9 cellular contexts compared by ENCODE assay signal in the genomic region with DNA sequence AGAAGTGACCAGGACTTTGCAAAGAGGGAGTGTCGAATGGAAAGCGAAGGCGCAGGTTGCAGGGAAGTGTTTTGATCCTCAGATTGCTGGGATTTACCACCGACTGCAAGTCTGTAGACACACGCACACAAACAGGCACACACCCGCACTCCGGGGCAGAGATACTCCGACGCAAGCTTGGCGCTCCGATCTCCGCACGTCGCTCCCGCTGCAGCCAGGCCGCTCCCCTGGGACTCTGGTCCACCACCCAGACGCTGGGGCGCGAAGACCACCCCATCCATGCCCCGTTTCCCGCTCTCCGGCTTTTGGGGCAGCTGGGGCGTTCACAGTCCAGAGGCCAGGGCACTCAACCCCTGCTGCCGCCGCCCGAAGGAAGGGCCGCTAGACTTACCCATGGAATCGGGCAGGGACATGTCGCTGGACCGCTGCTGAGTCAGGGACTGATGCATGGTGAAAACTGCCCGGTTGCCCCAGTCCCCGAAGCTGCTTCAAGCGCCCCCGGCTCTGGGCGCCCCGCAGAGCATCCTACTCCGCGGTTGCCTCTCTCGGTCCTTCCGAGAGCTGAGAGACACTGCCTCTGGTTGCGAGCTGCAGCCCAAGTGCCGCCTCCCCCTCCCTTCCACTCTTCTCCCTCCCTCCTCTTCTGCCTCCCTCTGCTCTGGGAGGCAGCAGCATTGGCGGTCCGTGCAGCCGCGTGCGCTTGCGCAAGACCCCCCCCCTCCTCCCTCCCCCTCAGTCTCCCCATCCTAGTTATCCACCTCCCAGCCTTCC. TPM values are rescaled to one million over a fixed set of nuclear protein-coding genes. Genes with fewer than 3 reads are reported as not detected.
DNase-seq lines count a peak whose midpoint lies in the region; ATAC-seq and TF ChIP-seq lines count a peak whose summit lies in the region.
"Had no signal": no experiment of that assay in that cellular context is flagged by ENCODE, and none has a peak within 500 bp of the region (broad histone marks: within the 10 kb centered on the region; RNA-seq: fewer than 3 reads in every experiment).

A gene (minus strand): TSS at position 601 of the 771 bp plus-strand sequence. CDS start 152 bp downstream, at position 449.

- H3K9me3 Mint-ChIP-seq in activated naive CD8-positive, alpha-beta T cell treated with anti-CD3 and anti-CD28 coated beads, Interleukin-2, amount 50 U/mL, for 24 hours: no peaks in the 10 kb centered on the region
- H3K9me3 Mint-ChIP-seq in stimulated activated effector memory CD8-positive, alpha-beta T cell treated with anti-CD3 and anti-CD28 coated beads, Interleukin-12 subunit alpha, Interleukin-12 subunit beta, amount 100 ng/mL, for 72 hours: no peaks in the 10 kb centered on the region

- no peak within 1 kb of the TSS for H3K27ac Mint-ChIP-seq in activated naive CD8-positive, alpha-beta T cell treated with anti-CD3 and anti-CD28 coated beads, Interleukin-2, amount 50 U/mL, for 24 hours
- no peak within 1 kb of the TSS for H3K27ac Mint-ChIP-seq in stimulated activated effector memory CD8-positive, alpha-beta T cell treated with anti-CD3 and anti-CD28 coated beads, Interleukin-12 subunit alpha, Interleukin-12 subunit beta, amount 100 ng/mL, for 72 hours

- peak within 1 kb of the TSS; percentile 63 for H3K4me2 ChIP-seq in KMS-11

- no peaks in the 10 kb centered on the region for H3K79me2 ChIP-seq in KMS-11 (ENCODE audit: insufficient read depth, low read depth)

- H3K27me3 Mint-ChIP-seq in activated naive CD8-positive, alpha-beta T cell treated with anti-CD3 and anti-CD28 coated beads, Interleukin-2, amount 50 U/mL, for 24 hours: peaks cover 22% of the 10 kb centered on the region

- H3K27me3 ChIP-seq in KMS-11 (ENCODE audit: insufficient read depth, low read depth): no peaks in the 10 kb centered on the region

- no peak within 1 kb of the TSS; the same call in 1 of the 2 replicates for H3K9ac ChIP-seq in KMS-11

- no peak for TF ChIP-seq CTCF in KMS-11 (conservative IDR thresholded peaks at IDR 0.05; ENCODE audit: low read depth, low read length)

- no peaks in the 10 kb centered on the region for H4K20me1 ChIP-seq in KMS-11 (ENCODE audit: insufficient read depth)

- no peaks in the 10 kb centered on the region for H3K36me3 ChIP-seq in KMS-11 (ENCODE audit: insufficient read depth)

- in situ Hi-C loops in Caki2 (cut with HindIII; ENCODE audit: low pct_unique_long_range_greater_than_20kb, low sequenced_read_pairs): no loop called here

- H3K4me3 Mint-ChIP-seq in activated naive CD8-positive, alpha-beta T cell treated with anti-CD3 and anti-CD28 coated beads, Interleukin-2, amount 50 U/mL, for 24 hours: peak within 1 kb of the TSS; percentile 83
- H3K4me3 Mint-ChIP-seq in stimulated activated effector memory CD8-positive, alpha-beta T cell treated with anti-CD3 and anti-CD28 coated beads, Interleukin-12 subunit alpha, Interleukin-12 subunit beta, amount 100 ng/mL, for 72 hours: peak within 1 kb of the TSS; percentile 86

- no peaks in the 10 kb centered on the region for H3K9me3 ChIP-seq in iPS-18c (ENCODE audit: control insufficient read depth, insufficient read depth, low read length)

- no peaks in the 10 kb centered on the region for H3K36me3 Mint-ChIP-seq in activated naive CD8-positive, alpha-beta T cell treated with anti-CD3 and anti-CD28 coated beads, Interleukin-2, amount 50 U/mL, for 24 hours (ENCODE audit: low read depth)
- H3K36me3 Mint-ChIP-seq in stimulated activated effector memory CD8-positive, alpha-beta T cell treated with anti-CD3 and anti-CD28 coated beads, Interleukin-12 subunit alpha, Interleukin-12 subunit beta, amount 100 ng/mL, for 72 hours: peaks cover 7% of the 10 kb centered on the region

- DNase-seq in Caki2 (ENCODE audit: low read depth): peak; percentile 33
- no peak for DNase-seq in activated naive CD8-positive, alpha-beta T cell treated with anti-CD3 and anti-CD28 coated beads, Interleukin-2, amount 50 U/mL, for 24 hours
- peak in 1 of 2 donors; percentile 47 for DNase-seq in stimulated activated effector memory CD8-positive, alpha-beta T cell treated with anti-CD3 and anti-CD28 coated beads, Interleukin-12 subunit alpha, Interleukin-12 subunit beta, amount 100 ng/mL, for 72 hours (ENCODE audit: low spot score in 2 of 2)

- no peak within 1 kb of the TSS for H3K27ac ChIP-seq in KMS-11

- H3K4me1 ChIP-seq in KMS-11 (ENCODE audit: low read depth, poor library complexity, severe bottlenecking): peaks cover 21% of the 10 kb centered on the region

- H3K4me3 ChIP-seq in KMS-11 (IDR thresholded peaks at IDR 0.05; ENCODE audit: insufficient read depth, low read depth, low read length) (no peak within 1 kb of the TSS), iPS-18c (ENCODE audit: insufficient read depth, low read depth, low read length) (peak within 1 kb of the TSS; percentile 47)

- ATAC-seq in activated naive CD8-positive, alpha-beta T cell treated with anti-CD3 and anti-CD28 coated beads, Interleukin-2, amount 50 U/mL, for 24 hours: no peak
- ATAC-seq in stimulated activated effector memory CD8-positive, alpha-beta T cell treated with anti-CD3 and anti-CD28 coated beads, Interleukin-12 subunit alpha, Interleukin-12 subunit beta, amount 100 ng/mL, for 72 hours: no peak
- ATAC-seq in HG03159 (IDR thresholded peaks at IDR 0.05; ENCODE audit: unreplicated experiment) (no peak), GM21447 (IDR thresholded peaks at IDR 0.05; ENCODE audit: unreplicated experiment) (no peak), HG03571 (IDR thresholded peaks at IDR 0.05; ENCODE audit: unreplicated experiment) (no peak)

- H3K4me1 Mint-ChIP-seq in activated naive CD8-positive, alpha-beta T cell treated with anti-CD3 and anti-CD28 coated beads, Interleukin-2, amount 50 U/mL, for 24 hours: peaks cover 19% of the 10 kb centered on the region
- peaks cover 26% of the 10 kb centered on the region for H3K4me1 Mint-ChIP-seq in stimulated activated effector memory CD8-positive, alpha-beta T cell treated with anti-CD3 and anti-CD28 coated beads, Interleukin-12 subunit alpha, Interleukin-12 subunit beta, amount 100 ng/mL, for 72 hours

- peak within 1 kb of the TSS; percentile 85 for H2AFZ ChIP-seq in KMS-11 (ENCODE audit: low read depth)

RNA-seq across cellular contexts. Expression of the gene that starts here (rescaled TPM):
- 0.38 and 0.41 TPM in 2 replicates for total RNA-seq in Caki2 (2014; rRNA removed; shearing (Covaris generic); ENCODE audit: low replicate concordance)
- total RNA-seq: pulmonary artery endothelial cell had no signal

Comparison
In these comparisons a context has a peak if more than half of its experiments do, and no peak if none do; other contexts are left out.
1. Peak in DNase-seq in Caki2; RNA of the gene not detected or under 1 TPM.